In the genomic region with DNA sequence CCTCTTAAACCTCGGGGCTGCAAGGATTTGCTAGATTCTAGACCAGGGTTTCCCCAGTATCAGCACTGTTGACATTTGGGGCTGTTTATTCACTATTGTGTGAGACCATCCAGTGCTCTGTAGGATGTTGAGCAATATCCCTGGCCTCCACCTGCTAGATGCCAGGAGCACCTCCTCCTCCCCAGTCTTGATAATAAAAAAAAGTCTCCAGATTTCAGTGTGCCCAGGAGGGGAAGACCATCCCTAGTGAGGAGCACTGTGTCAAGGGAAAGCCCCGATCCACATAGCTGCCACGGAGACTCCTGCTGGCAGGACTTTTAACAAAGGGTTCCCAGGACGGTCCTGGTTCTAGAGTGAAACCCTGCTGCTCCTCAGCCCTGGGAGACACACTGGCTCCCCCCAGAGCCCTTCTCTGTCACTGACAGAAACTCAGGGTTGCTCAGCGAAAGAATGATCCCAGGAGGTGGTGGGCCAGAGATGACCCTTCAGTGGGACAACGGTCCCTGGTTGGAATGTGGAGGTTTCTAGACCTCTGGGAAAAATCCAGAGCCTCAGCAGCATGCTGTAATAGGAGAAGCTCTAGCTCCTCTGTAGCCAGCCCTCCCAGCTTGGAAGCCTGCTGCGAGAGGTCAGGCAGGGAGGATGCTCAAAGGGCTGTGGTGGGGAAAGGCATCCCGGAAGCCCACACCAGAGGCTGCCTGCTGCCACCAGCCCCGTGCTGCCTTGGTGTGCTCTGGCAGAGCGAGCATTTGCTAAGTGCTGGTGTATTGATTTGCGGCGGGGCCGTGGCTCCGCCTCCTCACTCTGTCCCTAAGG, we compare ENCODE assay signal across 8 cellular contexts. TPM values are rescaled to one million over a fixed set of nuclear protein-coding genes. Genes with fewer than 3 reads are reported as not detected.
DNase-seq lines count a peak whose midpoint lies in the region; ATAC-seq and TF ChIP-seq lines count a peak whose summit lies in the region.

No MANE protein-coding gene starts in this region.

- H3K9me3 Mint-ChIP-seq in activated naive CD4-positive, alpha-beta T cell treated with anti-CD3 and anti-CD28 coated beads, Interleukin-2, amount 50 U/mL, for 72 hours = no peaks in the 10 kb centered on the region

- H3K27ac Mint-ChIP-seq in activated naive CD4-positive, alpha-beta T cell treated with anti-CD3 and anti-CD28 coated beads, Interleukin-2, amount 50 U/mL, for 72 hours = no peak overlapping the region

- peak; percentile 29 to 49 for TF ChIP-seq CTCF in tibial artery (IDR thresholded peaks at IDR 0.05)

- H3K36me3 ChIP-seq in tibial artery = peaks cover 6 to 77% (median 10%) of the 10 kb centered on the region in 3 donors

- H3K27ac ChIP-seq in tibial artery = peak overlapping the region; percentile 83 to 94

- H3K27me3 ChIP-seq in tibial artery = no peaks in the 10 kb centered on the region

- ATAC-seq in left ventricle myocardium superior (peak; percentile 58), HG03097 (IDR thresholded peaks at IDR 0.05; ENCODE audit: low FRiP score, unreplicated experiment) (no peak)
- ATAC-seq in activated naive CD4-positive, alpha-beta T cell treated with anti-CD3 and anti-CD28 coated beads, Interleukin-2, amount 50 U/mL, for 72 hours = no peak

- peak; percentile 64 for DNase-seq in DMS 273 (lab: John Stamatoyannopoulos, UW; ENCODE audit: unreplicated experiment)
- DNase-seq in DMS 273 treated with DMSO at 0.1 percent for 48 hours (lab: John Stamatoyannopoulos, UW) = no peak
- DNase-seq in SK-N-DZ (ENCODE audit: low spot score) = peak; percentile 76
- no peak for DNase-seq in left ventricle myocardium superior
- peak in 1 of 2 donors; percentile 73 for DNase-seq in tibial artery
- no peak for DNase-seq in stimulated activated naive CD4-positive, alpha-beta T cell treated with Interleukin-2 at 50 U/mL for 16 hours (lab: John Stamatoyannopoulos, UW)
- no peak for DNase-seq in activated naive CD4-positive, alpha-beta T cell treated with anti-CD3 and anti-CD28 coated beads, Interleukin-2, amount 50 U/mL, for 72 hours (ENCODE audit: low spot score in 2 of 2)

- no peaks in the 10 kb centered on the region for H3K9me3 ChIP-seq in tibial artery

- H3K36me3 Mint-ChIP-seq in activated naive CD4-positive, alpha-beta T cell treated with anti-CD3 and anti-CD28 coated beads, Interleukin-2, amount 50 U/mL, for 72 hours = no peaks in the 10 kb centered on the region

- intact Hi-C loops in left ventricle myocardium superior (cut with micrococcal nuclease) = no loop called here
- intact Hi-C loops in tibial artery (cut with DNase I; ENCODE audit: low total_unique reads) = loop anchor here (5.0 kb wide), 1 partner anchor 90 kb away; no protein-coding TSS in a partner anchor

- no peak overlapping the region for H3K4me3 ChIP-seq in tibial artery

- peaks cover 11 to 88% (median 63%) of the 10 kb centered on the region in 4 donors for H3K4me1 ChIP-seq in tibial artery

RNA-seq across cellular contexts. Expression of a gene that starts 20.3 kb away (rescaled TPM):
- polyA plus RNA-seq in SK-N-DZ (2014; cell fraction: cytosol; rRNA removed) = 9.6 and 14.0 TPM in 2 replicates
- 12.2 and 12.8 TPM in 2 replicates for polyA plus RNA-seq in SK-N-DZ (2014; cell fraction: nucleus; rRNA removed)
- total RNA-seq in left ventricle myocardium superior = 8.8 TPM
- 1 to 10 TPM in 1 of 2 donors, under 1 TPM in 1; 0.71 to 3.2 TPM for total RNA-seq in activated naive CD4-positive, alpha-beta T cell treated with anti-CD3 and anti-CD28 coated beads, Interleukin-2, amount 50 U/mL, for 72 hours

RNA-seq across cellular contexts. Expression of a gene that starts 34.1 kb away (rescaled TPM):
- polyA plus RNA-seq in SK-N-DZ (2014; cell fraction: cytosol; rRNA removed) = 51.1 and 87.6 TPM in 2 replicates
- 354 and 363 TPM in 2 replicates for polyA plus RNA-seq in SK-N-DZ (2014; cell fraction: nucleus; rRNA removed)
- 22.4 TPM for total RNA-seq in left ventricle myocardium superior
- 10 to 100 TPM; 65.5 to 82.4 TPM for total RNA-seq in activated naive CD4-positive, alpha-beta T cell treated with anti-CD3 and anti-CD28 coated beads, Interleukin-2, amount 50 U/mL, for 72 hours

RNA-seq across cellular contexts. Expression of a gene that starts 35.7 kb away (rescaled TPM):
- polyA plus RNA-seq in SK-N-DZ (2014; cell fraction: cytosol; rRNA removed) = 22.5 and 35.9 TPM in 2 replicates
- polyA plus RNA-seq in SK-N-DZ (2014; cell fraction: nucleus; rRNA removed) = 20.5 and 25.4 TPM in 2 replicates
- 50.0 TPM for total RNA-seq in left ventricle myocardium superior
- 10 to 100 TPM; 56.0 to 67.0 TPM for total RNA-seq in activated naive CD4-positive, alpha-beta T cell treated with anti-CD3 and anti-CD28 coated beads, Interleukin-2, amount 50 U/mL, for 72 hours

Comparison
In these comparisons a context has a peak if more than half of its experiments do, and no peak if none do; other contexts are left out.
1. DNase-seq: peak in DMS 273 (single experiment) and SK-N-DZ (single experiment); none in DMS 273 treated with DMSO at 0.1 percent for 48 hours (single experiment), left ventricle myocardium superior (single experiment), stimulated activated naive CD4-positive, alpha-beta T cell treated with Interleukin-2 at 50 U/mL for 16 hours (single experiment) and activated naive CD4-positive, alpha-beta T cell treated with anti-CD3 and anti-CD28 coated beads, Interleukin-2, amount 50 U/mL, for 72 hours (0 of 2).